ENCODE assay signal across 17 cellular contexts in genomic region chr14:42804146-42804545, GRCh38.
"Had no signal": no experiment of that assay in that cellular context is flagged by ENCODE, and none has a peak within 500 bp of the region (broad histone marks: within the 10 kb centered on the region; RNA-seq: fewer than 3 reads in every experiment).

No MANE protein-coding gene starts in this region.

- H3K27me3 ChIP-seq: sigmoid colon had no signal

- H3K4me3 Mint-ChIP-seq: activated CD4-positive, alpha-beta memory T cell treated with anti-CD3 and anti-CD28 coated beads, Interleukin-2, amount 10 ng/mL, durations not matched to agents 7 days and 5 days; activated naive CD8-positive, alpha-beta T cell treated with anti-CD3 and anti-CD28 coated beads, Interleukin-2, amount 10 ng/mL, durations not matched to agents 7 days and 5 days; activated T-cell treated with anti-CD3 and anti-CD28 coated beads, Interleukin-2, amount 50 U/mL, for 72 hours; dendritic cell treated with granulocyte-macrophage colony-stimulating factor and Interleukin-4, amounts not matched to agents 40 ng/mL and 50 ng/mL, for 4 days; effector memory CD8-positive, alpha-beta T cell; nephron progenitor cell; type B pancreatic cell had no signal

- ATAC-seq: activated T-cell treated with anti-CD3 and anti-CD28 coated beads, Interleukin-2, amount 50 U/mL, for 72 hours; effector memory CD8-positive, alpha-beta T cell had no signal

- H3K36me3 ChIP-seq: sigmoid colon had no signal

- H3K4me3 ChIP-seq: sigmoid colon had no signal

- H3K36me3 Mint-ChIP-seq: activated naive CD8-positive, alpha-beta T cell treated with anti-CD3 and anti-CD28 coated beads, Interleukin-2, amount 10 ng/mL, durations not matched to agents 7 days and 5 days; type B pancreatic cell had no signal

- H3K27me3 Mint-ChIP-seq: activated CD4-positive, alpha-beta memory T cell treated with anti-CD3 and anti-CD28 coated beads, Interleukin-2, amount 10 ng/mL, durations not matched to agents 7 days and 5 days; activated naive CD8-positive, alpha-beta T cell treated with anti-CD3 and anti-CD28 coated beads, Interleukin-2, amount 10 ng/mL, durations not matched to agents 7 days and 5 days; dendritic cell treated with granulocyte-macrophage colony-stimulating factor and Interleukin-4, amounts not matched to agents 40 ng/mL and 50 ng/mL, for 4 days; effector memory CD8-positive, alpha-beta T cell; type B pancreatic cell had no signal

- H3K27ac ChIP-seq: sigmoid colon had no signal

- H3K27ac Mint-ChIP-seq: activated CD4-positive, alpha-beta memory T cell treated with anti-CD3 and anti-CD28 coated beads, Interleukin-2, amount 10 ng/mL, durations not matched to agents 7 days and 5 days; activated naive CD8-positive, alpha-beta T cell treated with anti-CD3 and anti-CD28 coated beads, Interleukin-2, amount 10 ng/mL, durations not matched to agents 7 days and 5 days; activated T-cell treated with anti-CD3 and anti-CD28 coated beads, Interleukin-2, amount 50 U/mL, for 72 hours; dendritic cell treated with granulocyte-macrophage colony-stimulating factor and Interleukin-4, amounts not matched to agents 40 ng/mL and 50 ng/mL, for 4 days; effector memory CD8-positive, alpha-beta T cell; nephron progenitor cell; type B pancreatic cell had no signal

- H3K9me3 Mint-ChIP-seq: activated naive CD8-positive, alpha-beta T cell treated with anti-CD3 and anti-CD28 coated beads, Interleukin-2, amount 10 ng/mL, durations not matched to agents 7 days and 5 days; nephron progenitor cell had no signal

- H3K4me1 Mint-ChIP-seq: activated CD4-positive, alpha-beta memory T cell treated with anti-CD3 and anti-CD28 coated beads, Interleukin-2, amount 10 ng/mL, durations not matched to agents 7 days and 5 days; activated naive CD8-positive, alpha-beta T cell treated with anti-CD3 and anti-CD28 coated beads, Interleukin-2, amount 10 ng/mL, durations not matched to agents 7 days and 5 days; nephron progenitor cell had no signal

- DNase-seq: activated CD4-positive, alpha-beta memory T cell treated with anti-CD3 and anti-CD28 coated beads, Interleukin-2, amount 10 ng/mL, durations not matched to agents 7 days and 5 days; activated CD4-positive, alpha-beta T cell treated with anti-CD3 and anti-CD28 coated beads for 1 hour; activated gamma-delta T cell treated with Interleukin-2 at 50 U/mL for 16 hours; activated naive CD8-positive, alpha-beta T cell treated with anti-CD3 and anti-CD28 coated beads, Interleukin-2, amount 10 ng/mL, durations not matched to agents 7 days and 5 days; activated T-cell treated with anti-CD3 and anti-CD28 coated beads, Interleukin-2, amount 50 U/mL, for 72 hours; anterior cingulate cortex; cerebellar nuclear complex; effector memory CD8-positive, alpha-beta T cell; hippocampal formation; kidney glomerular epithelial cell; mesendoderm; nephron progenitor cell; sigmoid colon; stimulated activated CD4-positive, alpha-beta T cell treated with anti-CD3 and anti-CD28 coated beads, Interleukin-2, amount 100 ng/mL, for 48 hours; stimulated activated naive CD4-positive, alpha-beta T cell treated with Interleukin-2 at 50 U/mL for 16 hours had no signal
